In genomic region chr14:105442125-105442524, GRCh38 we compare ENCODE assay signal across 35 cellular contexts. TPM values are rescaled to one million over a fixed set of nuclear protein-coding genes. Genes with fewer than 3 reads are reported as not detected.
"Had no signal": no experiment of that assay in that cellular context is flagged by ENCODE, and none has a peak within 500 bp of the region (broad histone marks: within the 10 kb centered on the region; RNA-seq: fewer than 3 reads in every experiment).

No MANE protein-coding gene starts in this region.

- DNase-seq: activated CD4-positive, alpha-beta T cell treated with anti-CD3 and anti-CD28 coated beads for 48 hours; activated CD4-positive, alpha-beta T cell treated with anti-CD3 and anti-CD28 coated beads, Interleukin-2, amount 50 U/mL, for 48 hours; activated CD8-positive, alpha-beta memory T cell treated with anti-CD3 and anti-CD28 coated beads for 24 hours; activated gamma-delta T cell treated with Interleukin-2 at 50 U/mL for 16 hours; activated naive CD4-positive, alpha-beta T cell treated with anti-CD3 and anti-CD28 coated beads, Interleukin-2, amount 50 U/mL, for 16 hours; activated T-cell treated with anti-CD3 and anti-CD28 coated beads, Interleukin-2, amount 50 U/mL, for 1 hour; amniotic stem cell; dermis blood vessel endothelial cell; effector CD4-positive, alpha-beta T cell; esophagus squamous epithelium; foreskin melanocyte; islet precursor cell; left ventricle myocardium superior; mucosa of descending colon; sigmoid colon; small intestine; stimulated activated CD4-positive, alpha-beta T cell treated with anti-CD3 and anti-CD28 coated beads, Interleukin-4, amount 100 ng/mL, for 24 hours; T-helper 9 cell; trophoblast cell had no signal

- H3K27me3 ChIP-seq: esophagus squamous epithelium, hepatocyte, neutrophil, sigmoid colon had no signal

- H3K4me3 ChIP-seq: esophagus squamous epithelium, hepatocyte, mucosa of descending colon, sigmoid colon, thoracic aorta had no signal

- H3K4me2 ChIP-seq: hepatocyte had no signal

- ATAC-seq: activated CD4-positive, CD25-positive, alpha-beta regulatory T cell treated with anti-CD3 and anti-CD28 coated beads, Interleukin-2, amount 50 U/mL, for 24 hours; left ventricle myocardium superior; mucosa of descending colon; natural killer cell treated with Interleukin-12 subunit alpha and Interleukin-12 subunit beta and Interleukin-15 and Interleukin-18, amount 100 ng/mL, for 72 hours; stimulated activated effector memory CD8-positive, alpha-beta T cell treated with anti-CD3 and anti-CD28 coated beads, Interleukin-12 subunit alpha, Interleukin-12 subunit beta, amount 100 ng/mL, for 72 hours had no signal

- H3K27me3 Mint-ChIP-seq: central memory CD8-positive, alpha-beta T cell; natural killer cell treated with Interleukin-12 subunit alpha and Interleukin-12 subunit beta and Interleukin-15 and Interleukin-18, amount 100 ng/mL, for 72 hours; stimulated activated naive CD8-positive, alpha-beta T cell treated with anti-CD3 and anti-CD28 coated beads, Interleukin-15, Interleukin-2, amounts not matched to agents 100 ng/mL and 50 ng/mL, for 24 hours had no signal

- FAIRE-seq: colon, small intestine, TTC549, urothelium cell line had no signal

- H3K27ac ChIP-seq: epithelial cell of prostate, esophagus squamous epithelium, hepatocyte, neutrophil, sigmoid colon, thoracic aorta, VCaP had no signal

- H3K4me3 Mint-ChIP-seq: central memory CD8-positive, alpha-beta T cell; natural killer cell treated with Interleukin-12 subunit alpha and Interleukin-12 subunit beta and Interleukin-15 and Interleukin-18, amount 100 ng/mL, for 72 hours; stimulated activated effector memory CD8-positive, alpha-beta T cell treated with anti-CD3 and anti-CD28 coated beads, Interleukin-12 subunit alpha, Interleukin-12 subunit beta, amount 100 ng/mL, for 72 hours; stimulated activated naive CD8-positive, alpha-beta T cell treated with anti-CD3 and anti-CD28 coated beads, Interleukin-15, Interleukin-2, amounts not matched to agents 100 ng/mL and 50 ng/mL, for 24 hours had no signal

- H3K9me3 Mint-ChIP-seq: central memory CD8-positive, alpha-beta T cell; natural killer cell treated with Interleukin-12 subunit alpha and Interleukin-12 subunit beta and Interleukin-15 and Interleukin-18, amount 100 ng/mL, for 72 hours; stimulated activated effector memory CD8-positive, alpha-beta T cell treated with anti-CD3 and anti-CD28 coated beads, Interleukin-12 subunit alpha, Interleukin-12 subunit beta, amount 100 ng/mL, for 72 hours; stimulated activated naive CD8-positive, alpha-beta T cell treated with anti-CD3 and anti-CD28 coated beads, Interleukin-15, Interleukin-2, amounts not matched to agents 100 ng/mL and 50 ng/mL, for 24 hours had no signal

- H3K27ac Mint-ChIP-seq: natural killer cell treated with Interleukin-12 subunit alpha and Interleukin-12 subunit beta and Interleukin-15 and Interleukin-18, amount 100 ng/mL, for 72 hours; stimulated activated effector memory CD8-positive, alpha-beta T cell treated with anti-CD3 and anti-CD28 coated beads, Interleukin-12 subunit alpha, Interleukin-12 subunit beta, amount 100 ng/mL, for 72 hours; stimulated activated naive CD8-positive, alpha-beta T cell treated with anti-CD3 and anti-CD28 coated beads, Interleukin-15, Interleukin-2, amounts not matched to agents 100 ng/mL and 50 ng/mL, for 24 hours had no signal

- H3K36me3 Mint-ChIP-seq: natural killer cell treated with Interleukin-12 subunit alpha and Interleukin-12 subunit beta and Interleukin-15 and Interleukin-18, amount 100 ng/mL, for 72 hours had no signal

- H3K9me3 ChIP-seq: esophagus squamous epithelium, mucosa of descending colon, neutrophil, sigmoid colon, thoracic aorta had no signal

- H2AFZ ChIP-seq: hepatocyte had no signal

RNA-seq across cellular contexts. Expression of gene TEX22, which starts 43.8 kb away (rescaled TPM):
- total RNA-seq: hepatocyte, mesenteric fat pad, sigmoid colon, thoracic aorta had no signal

RNA-seq across cellular contexts. Expression of gene CRIP1, which starts 44.6 kb away (rescaled TPM):
- total RNA-seq: bronchial epithelial cell, lung microvascular endothelial cell had no signal
